Comparison of ENCODE assay signal across 1 cellular context in genomic region chr12:111298583-111299436, GRCh38.
TF ChIP-seq lines count a peak whose summit lies in the region.

No MANE protein-coding gene starts in this region.

TF ChIP-seq in HEK293, 187 proteins besides CTCF, POLR2A, EP300 and RAD21 (continued from another document):
- peak; percentile 47; the same call in 1 of the 2 replicates for TF ChIP-seq ZFP69B (tag by site-specific recombination; IDR thresholded peaks at IDR 0.05)
- peak; percentile 62 for TF ChIP-seq ZNF10 (tag by site-specific recombination; IDR thresholded peaks at IDR 0.05)
- TF ChIP-seq ZNF398 (tag by site-specific recombination; IDR thresholded peaks at IDR 0.05) = no peak
- TF ChIP-seq ZNF404 (tag by site-specific recombination; IDR thresholded peaks at IDR 0.05) = no peak
- TF ChIP-seq SCRT2 (tag by site-specific recombination; IDR thresholded peaks at IDR 0.05) = peak; percentile 16; the same call in 1 of the 2 replicates
- no peak for TF ChIP-seq ZNF768 (tag by site-specific recombination; IDR thresholded peaks at IDR 0.05)
- TF ChIP-seq ZNF292 (tag by site-specific recombination; IDR thresholded peaks at IDR 0.05; ENCODE audit: borderline replicate concordance, low read depth) = no peak
- TF ChIP-seq ZNF654 (tag by site-specific recombination; IDR thresholded peaks at IDR 0.05; ENCODE audit: low read depth) = peak; percentile 63
- TF ChIP-seq GLIS1 (tag by site-specific recombination; IDR thresholded peaks at IDR 0.05) = 0 out of 2 replicates have a peak, but pooled peaks have one; percentile 35
- TF ChIP-seq ZNF596 (tag by site-specific recombination; IDR thresholded peaks at IDR 0.05) = no peak
